8 cellular contexts compared by ENCODE assay signal in genomic region chr21:33266050-33266783, GRCh38. TPM values are rescaled to one million over a fixed set of nuclear protein-coding genes. Genes with fewer than 3 reads are reported as not detected.
A peak's percentile ranks its signal among the peaks of the same experiment; 100 is the strongest.
DNase-seq lines count a peak whose midpoint lies in the region; ATAC-seq and TF ChIP-seq lines count a peak whose summit lies in the region.

TSS of gene IL10RB (plus strand) at chr21:33266367. CDS start at chr21:33266466, 99 bp downstream.

- intact Hi-C loops in dendritic cell treated with granulocyte-macrophage colony-stimulating factor and Interleukin-4, amounts not matched to agents 40 ng/mL and 50 ng/mL, for 4 days (cut with micrococcal nuclease) = loop anchor here (5.0 to 10.0 kb wide), 2 partner anchors 34 to 59 kb away; partner anchors contain the start of gene IFNAR1

- WGBS in liver = 2% methylated on average over 60 of the region's 60 CpGs

- no peaks in the 10 kb centered on the region for H3K9me3 Mint-ChIP-seq in dendritic cell treated with granulocyte-macrophage colony-stimulating factor and Interleukin-4, amounts not matched to agents 40 ng/mL and 50 ng/mL, for 4 days

- H3K27me3 Mint-ChIP-seq in dendritic cell treated with granulocyte-macrophage colony-stimulating factor and Interleukin-4, amounts not matched to agents 40 ng/mL and 50 ng/mL, for 4 days = no peaks in the 10 kb centered on the region

- peak within 1 kb of the TSS; percentile 86 to 91 for H3K27ac ChIP-seq in liver (ENCODE audit: low read depth in 1 of 2, low read length in 2 of 2)

- H3K27me3 ChIP-seq in liver (ENCODE audit: control insufficient read depth in 4 of 4, insufficient read depth in 4 of 4, low read length in 3 of 4) = no peaks in the 10 kb centered on the region

- H3K4me1 Mint-ChIP-seq in dendritic cell treated with granulocyte-macrophage colony-stimulating factor and Interleukin-4, amounts not matched to agents 40 ng/mL and 50 ng/mL, for 4 days (ENCODE audit: low read depth) = peaks cover 76% of the 10 kb centered on the region

- H3K4me3 Mint-ChIP-seq in dendritic cell treated with granulocyte-macrophage colony-stimulating factor and Interleukin-4, amounts not matched to agents 40 ng/mL and 50 ng/mL, for 4 days = peak within 1 kb of the TSS; percentile 92

- peaks cover 81% of the 10 kb centered on the region for H3K36me3 Mint-ChIP-seq in dendritic cell treated with granulocyte-macrophage colony-stimulating factor and Interleukin-4, amounts not matched to agents 40 ng/mL and 50 ng/mL, for 4 days (ENCODE audit: low read depth)

- H3K4me3 ChIP-seq in liver (ENCODE audit: low read depth in 1 of 3, low read length in 3 of 3) = peak within 1 kb of the TSS; percentile 59 to 80 (median 75)

- H3K9ac ChIP-seq in liver (ENCODE audit: low read depth in 1 of 2, low read length in 2 of 2) = peak within 1 kb of the TSS; percentile 82

- H3K27ac Mint-ChIP-seq in dendritic cell treated with granulocyte-macrophage colony-stimulating factor and Interleukin-4, amounts not matched to agents 40 ng/mL and 50 ng/mL, for 4 days = peak within 1 kb of the TSS; percentile 93

- H3K9me3 ChIP-seq in liver (ENCODE audit: control insufficient read depth in 4 of 4, low read length in 3 of 4) = no peaks in the 10 kb centered on the region

- peaks cover 0 to 11% (median 6%) of the 10 kb centered on the region in 4 donors for H3K36me3 ChIP-seq in liver (ENCODE audit: control insufficient read depth in 4 of 4, insufficient read depth in 3 of 4, low read depth in 1 of 4, low read length in 3 of 4)

- H3K4me1 ChIP-seq in liver (ENCODE audit: control insufficient read depth in 4 of 4, insufficient read depth in 4 of 4, low read length in 3 of 4) = peaks cover 2 to 40% (median 20%) of the 10 kb centered on the region in 4 donors

- ATAC-seq in HG03175 (IDR thresholded peaks at IDR 0.05; ENCODE audit: unreplicated experiment) = peak; percentile 40

- TF ChIP-seq CTCF in liver (IDR thresholded peaks at IDR 0.05; ENCODE audit: low read depth, low read length, missing input control) = no peak

- TF ChIP-seq RAD21 in liver (IDR thresholded peaks at IDR 0.05) = peak in 1 of 2 donors; percentile 13

- DNase-seq in NCI-H2196 (lab: John Stamatoyannopoulos, UW; ENCODE audit: unreplicated experiment) = peak; percentile 61
- DNase-seq in NCI-H2196 treated with DMSO at 0.1 percent for 48 hours (lab: John Stamatoyannopoulos, UW; ENCODE audit: unreplicated experiment) = no peak
- peak; percentile 78 for DNase-seq in NCI-H748 (lab: John Stamatoyannopoulos, UW; ENCODE audit: unreplicated experiment)
- peak; percentile 49 to 55 for DNase-seq in activated CD4-positive, alpha-beta T cell treated with anti-CD3 and anti-CD28 coated beads, Interleukin-2, amount 50 U/mL, for 24 hours (ENCODE audit: low read depth in 1 of 2, low spot score in 1 of 2)
- DNase-seq in stimulated activated CD4-positive, alpha-beta T cell treated with anti-CD3 and anti-CD28 coated beads, Interleukin-4, amount 100 ng/mL, for 1 hour = peak; percentile 79

TF ChIP-seq in liver, 16 proteins besides CTCF, POLR2A, EP300 and RAD21:
- TF ChIP-seq FOXA2 (IDR thresholded peaks at IDR 0.05) (no peak), JUND (IDR thresholded peaks at IDR 0.05) (no peak), HNF4G (IDR thresholded peaks at IDR 0.05) (no peak), MAX (IDR thresholded peaks at IDR 0.05) (no peak), SP1 (IDR thresholded peaks at IDR 0.05) (no peak), YY1 (IDR thresholded peaks at IDR 0.05) (no peak), HNF4A (conservative IDR thresholded peaks at IDR 0.05) (no peak), FOXA1 (IDR thresholded peaks at IDR 0.05) (no peak), NR2F2 (IDR thresholded peaks at IDR 0.05) (no peak), EGR1 (IDR thresholded peaks at IDR 0.05; ENCODE audit: low read depth in 2 of 2) (no peak), GABPA (IDR thresholded peaks at IDR 0.05 in 1 of 2, conservative IDR thresholded peaks at IDR 0.05 in 1 of 2) (no peak), ZBTB33 (IDR thresholded peaks at IDR 0.05) (no peak), REST (IDR thresholded peaks at IDR 0.05) (no peak), ATF3 (IDR thresholded peaks at IDR 0.05) (no peak), RXRA (IDR thresholded peaks at IDR 0.05) (no peak), TAF1 (conservative IDR thresholded peaks at IDR 0.05) (no peak)

RNA-seq across cellular contexts. Expression of gene IL10RB, which starts in this region (rescaled TPM):
- total RNA-seq in liver = 10 to 100 TPM; 19.2 to 22.1 TPM
- polyA plus RNA-seq in liver = 10 to 100 TPM; 16.1 to 18.5 TPM
